In the genomic region with DNA sequence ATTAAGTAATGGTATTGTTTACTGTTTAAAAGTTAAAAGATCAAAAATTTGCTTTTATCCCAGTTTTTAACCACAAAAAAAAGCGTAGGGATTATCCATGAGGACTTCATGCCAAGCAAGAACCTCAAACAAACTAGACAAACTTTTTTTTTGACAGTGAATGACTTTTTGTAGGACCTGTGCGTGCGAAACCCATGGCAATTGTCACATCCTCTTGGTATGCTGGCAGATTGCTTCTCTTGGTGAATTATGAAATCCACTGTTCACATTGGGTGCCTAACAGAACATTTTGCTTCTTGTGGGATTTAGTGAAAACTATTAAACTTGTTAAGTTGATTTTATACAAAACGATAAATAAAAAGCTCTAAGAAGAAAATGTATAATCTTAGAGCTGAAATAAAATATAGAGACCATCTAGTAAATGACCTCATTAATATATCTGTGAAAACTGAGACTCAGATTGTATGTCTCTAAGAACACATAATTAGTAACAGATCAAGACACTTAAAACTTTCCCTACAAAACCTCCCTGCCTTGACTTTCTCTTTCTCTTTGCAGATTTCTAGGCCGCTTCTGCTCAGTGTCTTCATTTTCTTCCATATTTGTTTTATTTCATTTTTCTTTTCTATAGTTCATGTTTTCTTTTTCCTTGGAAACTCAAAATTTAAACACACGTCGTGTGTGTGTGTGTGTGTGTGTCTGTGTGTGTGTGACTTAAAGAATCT, we compare ENCODE assay signal across 29 cellular contexts.
A peak's percentile ranks its signal among the peaks of the same experiment; 100 is the strongest.
DNase-seq lines count a peak whose midpoint lies in the region; ATAC-seq, FAIRE-seq and TF ChIP-seq lines count a peak whose summit lies in the region.
"Had no signal": no experiment of that assay in that cellular context is flagged by ENCODE, and none has a peak within 500 bp of the region (broad histone marks: within the 10 kb centered on the region; RNA-seq: fewer than 3 reads in every experiment).

No MANE protein-coding gene starts in this region.

- ATAC-seq in A549 (no peak), GM19351 (IDR thresholded peaks at IDR 0.05; ENCODE audit: unreplicated experiment) (no peak), HG02798 (IDR thresholded peaks at IDR 0.05; ENCODE audit: poor library complexity, unreplicated experiment) (no peak)
- ATAC-seq: activated T-cell treated with anti-CD3 and anti-CD28 coated beads, Interleukin-2, amount 50 U/mL, for 4 hours; effector memory CD8-positive, alpha-beta T cell; natural killer cell; PC-3 had no signal

- no peaks in the 10 kb centered on the region for H3K4me1 Mint-ChIP-seq in activated T-helper 1 cell treated with anti-CD3 and anti-CD28 coated beads, Interleukin-12 subunit alpha, Interleukin-12 subunit beta, Interleukin-2, Interleukin-4 antibody, amounts not matched to agents 30 ng/mL and 10 ng/mL and 1 ng/mL, durations not matched to agents 14 hours and 24 hours and 36 hours (ENCODE audit: low read depth)

- TF ChIP-seq CTCF in A549 (IDR thresholded peaks at IDR 0.05) (no peak), foreskin fibroblast (IDR thresholded peaks at IDR 0.05; ENCODE audit: low read depth, low read length) (no peak), osteoblast (IDR thresholded peaks at IDR 0.05; ENCODE audit: extremely low read depth, low read depth, low read length) (no peak)

- no peak overlapping the region for H3K27ac Mint-ChIP-seq in activated T-helper 1 cell treated with anti-CD3 and anti-CD28 coated beads, Interleukin-12 subunit alpha, Interleukin-12 subunit beta, Interleukin-2, Interleukin-4 antibody, amounts not matched to agents 30 ng/mL and 10 ng/mL and 1 ng/mL, durations not matched to agents 14 hours and 24 hours and 36 hours
- H3K27ac Mint-ChIP-seq: activated CD4-positive, alpha-beta memory T cell treated with anti-CD3 and anti-CD28 coated beads, Interleukin-2, amount 10 ng/mL, durations not matched to agents 7 days and 5 days; activated naive CD4-positive, alpha-beta T cell treated with anti-CD3 and anti-CD28 coated beads, Interleukin-2, amount 10 ng/mL, durations not matched to agents 7 days and 5 days; CD4-positive, alpha-beta memory T cell; effector memory CD8-positive, alpha-beta T cell; natural killer cell had no signal

- DNase-seq in A549 (ENCODE audit: low read depth in 1 of 2, low spot score in 1 of 2) (no peak), GM12892 (ENCODE audit: insufficient read length) (no peak), SK-N-MC (ENCODE audit: low read depth, low spot score) (no peak), foreskin fibroblast (peak; percentile 26 to 85), osteoblast (ENCODE audit: insufficient read length, low spot score, missing footprints) (no peak)
- no peak for DNase-seq in activated T-helper 1 cell treated with anti-CD3 and anti-CD28 coated beads, Interleukin-12 subunit alpha, Interleukin-12 subunit beta, Interleukin-2, Interleukin-4 antibody, amounts not matched to agents 30 ng/mL and 10 ng/mL and 1 ng/mL, durations not matched to agents 14 hours and 24 hours and 36 hours (ENCODE audit: low spot score)
- DNase-seq: activated CD4-positive, alpha-beta memory T cell treated with anti-CD3 and anti-CD28 coated beads, Interleukin-2, amount 10 ng/mL, durations not matched to agents 7 days and 5 days; activated naive CD4-positive, alpha-beta T cell treated with anti-CD3 and anti-CD28 coated beads, Interleukin-2, amount 10 ng/mL, durations not matched to agents 7 days and 5 days; activated T-cell treated with anti-CD3 and anti-CD28 coated beads, Interleukin-2, amount 50 U/mL, for 4 hours; CD4-positive, alpha-beta memory T cell; DMS79 treated with DMSO at 0.1 percent for 48 hours; effector memory CD8-positive, alpha-beta T cell; Kasumi-1; mesendoderm; natural killer cell; NCI-H1417 treated with DMSO at 0.1 percent for 48 hours; NCI-H69; PC-3; sigmoid colon; SJCRH30; stomach; T-helper 2 cell had no signal

- no peak for TF ChIP-seq EP300 in A549 (IDR thresholded peaks at IDR 0.05)

- H3K4me1 ChIP-seq in A549 = no peaks in the 10 kb centered on the region
- no peaks in the 10 kb centered on the region for H3K4me1 ChIP-seq in osteoblast (ENCODE audit: insufficient read depth, low read length)
- H3K4me1 ChIP-seq: parathyroid adenoma, sigmoid colon, SJCRH30, stomach had no signal

- H3K27ac ChIP-seq in A549 (no peak overlapping the region), SK-N-MC (peak overlapping the region; percentile 64), osteoblast (ENCODE audit: low read depth, low read length) (no peak overlapping the region)
- H3K27ac ChIP-seq: parathyroid adenoma, sigmoid colon, SJCRH30, stomach had no signal

- no peaks in the 10 kb centered on the region for H3K27me3 ChIP-seq in osteoblast (ENCODE audit: insufficient read depth, low read length)
- H3K27me3 ChIP-seq: sigmoid colon, SJCRH30, stomach had no signal

- WGBS in A549 (ENCODE audit: missing lambda C conversion rate) = 87% methylated on average over 7 of the region's 7 CpGs

- H3K36me3 Mint-ChIP-seq in activated T-helper 1 cell treated with anti-CD3 and anti-CD28 coated beads, Interleukin-12 subunit alpha, Interleukin-12 subunit beta, Interleukin-2, Interleukin-4 antibody, amounts not matched to agents 30 ng/mL and 10 ng/mL and 1 ng/mL, durations not matched to agents 14 hours and 24 hours and 36 hours (ENCODE audit: low read depth) = peaks cover 17% of the 10 kb centered on the region

- FAIRE-seq in A549 (lab: Jason Lieb, UNC) (peak; percentile 39), GM12892 (lab: Jason Lieb, UNC) (peak; percentile 56)
- FAIRE-seq: A204.1, astrocyte, GM18507, HTR-8/SVneo had no signal

- CTCF ChIA-PET in A549 (lab: Yijun Ruan, JAX) = interaction anchor here (1.3 to 7.1 kb wide), 4 partner anchors 12 to 238 kb away, joined by 3 to 49 read pairs (median 4); no protein-coding TSS in a partner anchor

- peaks cover 73% of the 10 kb centered on the region for H3K36me3 ChIP-seq in SK-N-MC (ENCODE audit: insufficient read depth, low read length)
- peaks cover 16% of the 10 kb centered on the region for H3K36me3 ChIP-seq in osteoblast (ENCODE audit: insufficient read depth, low read length)

- H3K4me3 ChIP-seq in A549 = no peak overlapping the region
- H3K4me3 ChIP-seq in SK-N-MC = no peak overlapping the region
- H3K4me3 ChIP-seq in foreskin fibroblast (ENCODE audit: low read depth in 1 of 2, low read length in 2 of 2) = peak overlapping the region in 1 of 2 donors; percentile 38
- H3K4me3 ChIP-seq in osteoblast (ENCODE audit: insufficient read depth, low read length) = no peak overlapping the region
- H3K4me3 ChIP-seq: sigmoid colon, SJCRH30, stomach had no signal

- H3K4me2 ChIP-seq in A549 (no peak overlapping the region), osteoblast (ENCODE audit: insufficient read depth, low read length) (no peak overlapping the region)

- no peak overlapping the region for H3K4me3 Mint-ChIP-seq in activated T-helper 1 cell treated with anti-CD3 and anti-CD28 coated beads, Interleukin-12 subunit alpha, Interleukin-12 subunit beta, Interleukin-2, Interleukin-4 antibody, amounts not matched to agents 30 ng/mL and 10 ng/mL and 1 ng/mL, durations not matched to agents 14 hours and 24 hours and 36 hours
- H3K4me3 Mint-ChIP-seq: activated CD4-positive, alpha-beta memory T cell treated with anti-CD3 and anti-CD28 coated beads, Interleukin-2, amount 10 ng/mL, durations not matched to agents 7 days and 5 days; activated naive CD4-positive, alpha-beta T cell treated with anti-CD3 and anti-CD28 coated beads, Interleukin-2, amount 10 ng/mL, durations not matched to agents 7 days and 5 days; activated T-cell treated with anti-CD3 and anti-CD28 coated beads, Interleukin-2, amount 50 U/mL, for 4 hours; CD4-positive, alpha-beta memory T cell; effector memory CD8-positive, alpha-beta T cell; natural killer cell had no signal

- H3K9ac ChIP-seq in SK-N-MC (ENCODE audit: insufficient read length) = no peak overlapping the region
- H3K9ac ChIP-seq: parathyroid adenoma had no signal

- H3K9me3 ChIP-seq in A549 (no peaks in the 10 kb centered on the region), SK-N-MC (ENCODE audit: low read depth, low read length) (no peaks in the 10 kb centered on the region), osteoblast (ENCODE audit: low read depth, low read length) (no peaks in the 10 kb centered on the region)
- H3K9me3 ChIP-seq: sigmoid colon, SJCRH30, stomach had no signal

- H2AFZ ChIP-seq in osteoblast (ENCODE audit: low read length) = no peak overlapping the region
- H2AFZ ChIP-seq: parathyroid adenoma had no signal

- POLR2A ChIA-PET in A549 (lab: Yijun Ruan, JAX) = no interaction called here

- intact Hi-C loops in activated T-helper 1 cell treated with anti-CD3 and anti-CD28 coated beads, Interleukin-12 subunit alpha, Interleukin-12 subunit beta, Interleukin-2, Interleukin-4 antibody, amounts not matched to agents 30 ng/mL and 10 ng/mL and 1 ng/mL, durations not matched to agents 14 hours and 24 hours and 36 hours (cut with micrococcal nuclease) = no loop called here

- no peaks in the 10 kb centered on the region for H3K27me3 Mint-ChIP-seq in activated T-helper 1 cell treated with anti-CD3 and anti-CD28 coated beads, Interleukin-12 subunit alpha, Interleukin-12 subunit beta, Interleukin-2, Interleukin-4 antibody, amounts not matched to agents 30 ng/mL and 10 ng/mL and 1 ng/mL, durations not matched to agents 14 hours and 24 hours and 36 hours (ENCODE audit: insufficient read depth)
- H3K27me3 Mint-ChIP-seq: activated CD4-positive, alpha-beta memory T cell treated with anti-CD3 and anti-CD28 coated beads, Interleukin-2, amount 10 ng/mL, durations not matched to agents 7 days and 5 days; activated naive CD4-positive, alpha-beta T cell treated with anti-CD3 and anti-CD28 coated beads, Interleukin-2, amount 10 ng/mL, durations not matched to agents 7 days and 5 days; CD4-positive, alpha-beta memory T cell; effector memory CD8-positive, alpha-beta T cell had no signal

- no peaks in the 10 kb centered on the region for H4K20me1 ChIP-seq in osteoblast (ENCODE audit: insufficient read depth, low read length)

- no peak for TF ChIP-seq POLR2A in A549 (IDR thresholded peaks at IDR 0.05; ENCODE audit: low read length)
- TF ChIP-seq POLR2A in GM12892 (IDR thresholded peaks at IDR 0.05; ENCODE audit: low read depth, low read length) = no peak

- no peak for TF ChIP-seq RAD21 in A549 (conservative IDR thresholded peaks at IDR 0.05 in 1 of 2, IDR thresholded peaks at IDR 0.05 in 1 of 2)

- no peaks in the 10 kb centered on the region for H3K79me2 ChIP-seq in osteoblast (ENCODE audit: insufficient read depth, low read length)
- H3K79me2 ChIP-seq: parathyroid adenoma had no signal

- H3K9me3 Mint-ChIP-seq in activated T-helper 1 cell treated with anti-CD3 and anti-CD28 coated beads, Interleukin-12 subunit alpha, Interleukin-12 subunit beta, Interleukin-2, Interleukin-4 antibody, amounts not matched to agents 30 ng/mL and 10 ng/mL and 1 ng/mL, durations not matched to agents 14 hours and 24 hours and 36 hours = no peaks in the 10 kb centered on the region
- H3K9me3 Mint-ChIP-seq: activated naive CD4-positive, alpha-beta T cell treated with anti-CD3 and anti-CD28 coated beads, Interleukin-2, amount 10 ng/mL, durations not matched to agents 7 days and 5 days; natural killer cell had no signal

Comparison
In these comparisons a context has a peak if more than half of its experiments do, and no peak if none do; other contexts are left out.
1. DNase-seq: peak in foreskin fibroblast (2 of 2); none in A549 (0 of 2), GM12892 (single experiment), SK-N-MC (single experiment), activated T-helper 1 cell treated with anti-CD3 and anti-CD28 coated beads, Interleukin-12 subunit alpha, Interleukin-12 subunit beta, Interleukin-2, Interleukin-4 antibody, amounts not matched to agents 30 ng/mL and 10 ng/mL and 1 ng/mL, durations not matched to agents 14 hours and 24 hours and 36 hours (single experiment) and osteoblast (single experiment).